8 cellular contexts compared by ENCODE assay signal in genomic region chr4:174283507-174284180, GRCh38. TPM values are rescaled to one million over a fixed set of nuclear protein-coding genes. Genes with fewer than 3 reads are reported as not detected.
DNase-seq lines count a peak whose midpoint lies in the region; ATAC-seq and TF ChIP-seq lines count a peak whose summit lies in the region.

Gene CEP44 (plus strand): TSS chr4:174283911. CDS start chr4:174299122, 15,211 bp downstream.
Gene FBXO8 (minus strand): TSS chr4:174283667. CDS start chr4:174263092, 20,575 bp downstream.

- H3K4me3 Mint-ChIP-seq in chondrocyte (ENCODE audit: unreplicated experiment), result peak within 1 kb of the TSS; percentile 99

- TF ChIP-seq CTCF in chondrocyte (IDR thresholded peaks at IDR 0.05), result peak; percentile 24

- H3K36me3 Mint-ChIP-seq in chondrocyte (ENCODE audit: low read depth), result peaks cover 6% of the 10 kb centered on the region

- H3K4me1 Mint-ChIP-seq in chondrocyte (ENCODE audit: low read depth), result peaks cover 40% of the 10 kb centered on the region

- ATAC-seq in GM18873 (IDR thresholded peaks at IDR 0.05; ENCODE audit: low FRiP score, unreplicated experiment) (peak; percentile 45), HG03159 (IDR thresholded peaks at IDR 0.05; ENCODE audit: unreplicated experiment) (peak; percentile 55)

- H3K27me3 Mint-ChIP-seq in chondrocyte (ENCODE audit: low read depth), result no peaks in the 10 kb centered on the region

- H3K9me3 Mint-ChIP-seq in chondrocyte (ENCODE audit: low read depth), result peaks cover 10% of the 10 kb centered on the region

- peak within 1 kb of the TSS; percentile 99 for H3K27ac Mint-ChIP-seq in chondrocyte (ENCODE audit: unreplicated experiment)

- DNase-seq in AG08396 (ENCODE audit: low spot score) (peak; percentile 77), NCI-H345 treated with DMSO at 0.1 percent for 48 hours (lab: John Stamatoyannopoulos, UW; ENCODE audit: unreplicated experiment) (peak; percentile 55), chondrocyte (ENCODE audit: low spot score) (no peak), kidney tubule cell (ENCODE audit: low spot score) (peak; percentile 81)
- DNase-seq in activated CD4-positive, alpha-beta T cell treated with anti-CD3 and anti-CD28 coated beads for 24 hours (ENCODE audit: low read depth in 2 of 2), result peak; percentile 18 to 38
- DNase-seq in stimulated activated CD4-positive, alpha-beta T cell treated with anti-CD3 and anti-CD28 coated beads, Interleukin-1b, Interleukin-23, amount 100 ng/mL, for 1 hour (ENCODE audit: low read depth in 2 of 2), result peak; percentile 10 to 34

RNA-seq across cellular contexts. Expression of gene CEP44, which starts in this region (rescaled TPM):
- 8.6 to 12.4 TPM (median 8.7 TPM) in 3 replicates for total RNA-seq in chondrocyte

RNA-seq across cellular contexts. Expression of gene FBXO8, which starts in this region (rescaled TPM):
- 16.4 to 20.7 TPM (median 18.9 TPM) in 3 replicates for total RNA-seq in chondrocyte
